Comparison of ENCODE assay signal across 21 cellular contexts in genomic region chr15:44186724-44187123, GRCh38. TPM values are rescaled to one million over a fixed set of nuclear protein-coding genes. Genes with fewer than 3 reads are reported as not detected.
A peak's percentile ranks its signal among the peaks of the same experiment; 100 is the strongest.
DNase-seq lines count a peak whose midpoint lies in the region; ATAC-seq lines count a peak whose summit lies in the region.
"Had no signal": no experiment of that assay in that cellular context is flagged by ENCODE, and none has a peak within 500 bp of the region (broad histone marks: within the 10 kb centered on the region; RNA-seq: fewer than 3 reads in every experiment).

No MANE protein-coding gene starts in this region.

- DNase-seq in Right ventricle myocardium superior = no peak
- peak; percentile 23 to 35 for DNase-seq in hippocampal formation (lab: John Stamatoyannopoulos, UW)
- peak; percentile 58 for DNase-seq in pons (ENCODE audit: low spot score)
- DNase-seq in ecto neural progenitor cell (ENCODE audit: low spot score) = no peak
- DNase-seq in G401 (ENCODE audit: low spot score) = no peak
- no peak for DNase-seq in stimulated activated naive CD8-positive, alpha-beta T cell treated with anti-CD3 and anti-CD28 coated beads, Interleukin-15, Interleukin-2, amounts not matched to agents 100 U/mL and 50 U/mL, for 24 hours
- no peak for DNase-seq in NCI-H524 (lab: John Stamatoyannopoulos, UW)
- DNase-seq: CD4-positive, CD25-positive, alpha-beta regulatory T cell; DMS79; GM23248; KG1; NCI-H1092 treated with DMSO at 0.1 percent for 48 hours; NCI-H1436 treated with DMSO at 0.1 percent for 48 hours; NCI-H2029; NCI-H2171; NCI-H345; NCI-H524 treated with DMSO at 0.1 percent for 48 hours; NCI-H82 had no signal

- H3K27ac ChIP-seq in angular gyrus (ENCODE audit: low read depth, low read length) = peak overlapping the region; percentile 99
- H3K27ac ChIP-seq: A549, GM23248 had no signal

- ATAC-seq in Right ventricle myocardium superior (ENCODE audit: poor library complexity) = peak; percentile 88
- no peak for ATAC-seq in stimulated activated naive CD8-positive, alpha-beta T cell treated with anti-CD3 and anti-CD28 coated beads, Interleukin-15, Interleukin-2, amounts not matched to agents 100 U/mL and 50 U/mL, for 24 hours
- ATAC-seq: A549, GM12878 had no signal

- in situ Hi-C loops in G401 (cut with HindIII; ENCODE audit: low sequenced_read_pairs) = no loop called here

- intact Hi-C loops in Right ventricle myocardium superior (cut with DNase I) = no loop called here

RNA-seq across cellular contexts. Expression of gene FRMD5, which starts 8.3 kb away (rescaled TPM):
- 44.0 TPM for total RNA-seq in Right ventricle myocardium superior
- total RNA-seq in G401 (2014; rRNA removed; shearing (Covaris generic)) = not detected in 2 replicates
- total RNA-seq: CD4-positive, CD25-positive, alpha-beta regulatory T cell had no signal

Comparison
In these comparisons a context has a peak if more than half of its experiments do, and no peak if none do; other contexts are left out.
1. DNase-seq: peak in hippocampal formation (2 of 2) and pons (single experiment); none in Right ventricle myocardium superior (single experiment), ecto neural progenitor cell (single experiment), G401 (single experiment), stimulated activated naive CD8-positive, alpha-beta T cell treated with anti-CD3 and anti-CD28 coated beads, Interleukin-15, Interleukin-2, amounts not matched to agents 100 U/mL and 50 U/mL, for 24 hours (single experiment) and NCI-H524 (0 of 2).
2. RNA of gene FRMD5, which starts 8.3 kb away (total RNA-seq): 44.0 TPM in Right ventricle myocardium superior (single experiment); not detected in G401; every median in the first group is over 10 times any median in the second.